In genomic region chr2:190443778-190444481, GRCh38 we compare ENCODE assay signal across 13 cellular contexts. TPM values are rescaled to one million over a fixed set of nuclear protein-coding genes. Genes with fewer than 3 reads are reported as not detected.
DNase-seq lines count a peak whose midpoint lies in the region; ATAC-seq and TF ChIP-seq lines count a peak whose summit lies in the region.
"Had no signal": no experiment of that assay in that cellular context is flagged by ENCODE, and none has a peak within 500 bp of the region (broad histone marks: within the 10 kb centered on the region; RNA-seq: fewer than 3 reads in every experiment).

No MANE protein-coding gene starts in this region.

- H2BK5ac ChIP-seq in mesenchymal stem cell (ENCODE audit: low read depth, low read length, poor library complexity, severe bottlenecking) (no peak overlapping the region), mesendoderm (ENCODE audit: low read length) (no peak overlapping the region)

- TF ChIP-seq CTCF in DND-41 (IDR thresholded peaks at IDR 0.05; ENCODE audit: borderline replicate concordance, extremely low read depth, low read length, poor library complexity, severe bottlenecking), result no peak

- no peaks in the 10 kb centered on the region for H3K27me3 ChIP-seq in DND-41 (ENCODE audit: insufficient read depth, low read length, poor library complexity)
- no peaks in the 10 kb centered on the region for H3K27me3 ChIP-seq in mesenchymal stem cell (ENCODE audit: control insufficient read depth in 1 of 2, insufficient read depth in 1 of 2, low read length in 2 of 2)
- no peaks in the 10 kb centered on the region for H3K27me3 ChIP-seq in mesendoderm (ENCODE audit: insufficient read depth, low read length, poor library complexity)
- H3K27me3 ChIP-seq: cardiac muscle cell, heart left ventricle had no signal

- H3K4me1 ChIP-seq in DND-41 (ENCODE audit: insufficient read depth, low read length) (no peaks in the 10 kb centered on the region), mesenchymal stem cell (ENCODE audit: control insufficient read depth, insufficient read depth, low read depth, low read length) (no peaks in the 10 kb centered on the region), mesendoderm (ENCODE audit: control insufficient read depth, low read depth, low read length) (no peaks in the 10 kb centered on the region)

- DNase-seq in DND-41 (no peak), NCI-H1105 (lab: John Stamatoyannopoulos, UW) (peak; percentile 6), mesenchymal stem cell (no peak), sciatic nerve (ENCODE audit: low spot score) (no peak), mesendoderm (no peak)
- DNase-seq in central memory CD8-positive, alpha-beta T cell (ENCODE audit: low spot score in 2 of 2), result no peak
- DNase-seq in activated CD4-positive, alpha-beta T cell treated with anti-CD3 and anti-CD28 coated beads for 1 hour, result no peak
- DNase-seq: COR-L47; heart left ventricle; MV-4-11; NK-92 treated with Interleukin-12 subunit alpha and Interleukin-12 subunit beta, amount 100 ng/mL, for 24 hours had no signal

- H3K56ac ChIP-seq in mesendoderm (ENCODE audit: low read length), result no peak overlapping the region

- WGBS in mesenchymal stem cell, result 88% methylated on average over 3 of the region's 3 CpGs
- no CpG with 5 or more reads among the region's 3 CpGs for WGBS in mesendoderm (ENCODE audit: extremely low coverage, insufficient coverage, low lambda C conversion rate)

- H3K9ac ChIP-seq in DND-41 (ENCODE audit: low read depth, low read length) (no peak overlapping the region), mesenchymal stem cell (ENCODE audit: low read length) (peak overlapping the region; percentile 17), mesendoderm (ENCODE audit: low read length) (no peak overlapping the region)

- no peak overlapping the region for H2BK12ac ChIP-seq in mesenchymal stem cell (ENCODE audit: low read length in 2 of 2)

- H3K18ac ChIP-seq in mesenchymal stem cell (ENCODE audit: low read depth in 1 of 2, low read length in 2 of 2) (no peak overlapping the region), mesendoderm (ENCODE audit: low read length) (no peak overlapping the region)

- H3K79me1 ChIP-seq in mesenchymal stem cell (replicated peaks; ENCODE audit: low read length, poor library complexity, severe bottlenecking) (peaks cover 9% of the 10 kb centered on the region), mesendoderm (ENCODE audit: low read length) (no peaks in the 10 kb centered on the region)

- H3K36me3 Mint-ChIP-seq in central memory CD8-positive, alpha-beta T cell (ENCODE audit: insufficient read depth), result peaks cover 18% of the 10 kb centered on the region

- intact Hi-C loops in sciatic nerve (cut with DNase I), result no loop called here

- H3K14ac ChIP-seq in mesenchymal stem cell (ENCODE audit: low read length in 2 of 2), result no peak overlapping the region

- H2BK120ac ChIP-seq in mesenchymal stem cell (ENCODE audit: low read depth, low read length), result no peak overlapping the region
- no peak overlapping the region for H2BK120ac ChIP-seq in mesendoderm (ENCODE audit: low read depth, low read length)

- no peak overlapping the region for H4K8ac ChIP-seq in mesenchymal stem cell (ENCODE audit: low read length)
- no peak overlapping the region for H4K8ac ChIP-seq in mesendoderm (ENCODE audit: low read depth, low read length)

- no peak overlapping the region for H3K4me3 Mint-ChIP-seq in central memory CD8-positive, alpha-beta T cell

- H3K4me1 Mint-ChIP-seq in central memory CD8-positive, alpha-beta T cell, result peaks cover 79% of the 10 kb centered on the region

- no peak overlapping the region for H4K91ac ChIP-seq in mesenchymal stem cell (ENCODE audit: low read length)

- H2AK5ac ChIP-seq in mesenchymal stem cell (ENCODE audit: low read length, severe bottlenecking), result no peak overlapping the region
- H2AK5ac ChIP-seq in mesendoderm (ENCODE audit: low read length), result no peak overlapping the region

- H3K27me3 Mint-ChIP-seq in central memory CD8-positive, alpha-beta T cell, result no peaks in the 10 kb centered on the region

- no peak overlapping the region for H3K23ac ChIP-seq in mesenchymal stem cell (ENCODE audit: low read length in 2 of 2)
- no peak overlapping the region for H3K23ac ChIP-seq in mesendoderm (ENCODE audit: low read length)

- ATAC-seq in DND-41 (ENCODE audit: insufficient read depth, low read depth), result peak; percentile 31; the same call in 1 of the 3 replicates
- no peak for ATAC-seq in central memory CD8-positive, alpha-beta T cell (replicated peaks; ENCODE audit: extremely low read depth, poor library complexity, severe bottlenecking)
- ATAC-seq in sciatic nerve, result no peak
- no peak for ATAC-seq in GM18873 (IDR thresholded peaks at IDR 0.05; ENCODE audit: low FRiP score, unreplicated experiment)

- H3K4me2 ChIP-seq in DND-41 (ENCODE audit: insufficient read depth, low read length) (no peak overlapping the region), mesenchymal stem cell (ENCODE audit: low read length, poor library complexity, severe bottlenecking) (no peak overlapping the region), mesendoderm (ENCODE audit: low read length) (no peak overlapping the region)

- no peaks in the 10 kb centered on the region for H3K9me3 ChIP-seq in DND-41 (ENCODE audit: insufficient read depth, low read length, severe bottlenecking)
- H3K9me3 ChIP-seq in mesenchymal stem cell (ENCODE audit: control insufficient read depth, low read length), result no peaks in the 10 kb centered on the region
- H3K9me3 ChIP-seq: heart left ventricle had no signal

- H4K20me1 ChIP-seq in DND-41 (ENCODE audit: insufficient read depth, low read length), result peaks cover 14% of the 10 kb centered on the region

- H4K5ac ChIP-seq in mesendoderm (ENCODE audit: low read length), result no peak overlapping the region

- peaks cover 40% of the 10 kb centered on the region for H3K79me2 ChIP-seq in DND-41 (ENCODE audit: insufficient read depth, low read length)
- no peaks in the 10 kb centered on the region for H3K79me2 ChIP-seq in mesendoderm (ENCODE audit: control insufficient read depth, insufficient read depth, low read length)

- H3K27ac ChIP-seq in DND-41 (ENCODE audit: low read length) (no peak overlapping the region), mesenchymal stem cell (ENCODE audit: low read length, poor library complexity, severe bottlenecking) (no peak overlapping the region), mesendoderm (ENCODE audit: low read depth, low read length) (no peak overlapping the region)
- H3K27ac ChIP-seq: cardiac muscle cell had no signal

- H2BK15ac ChIP-seq in mesenchymal stem cell (ENCODE audit: low read depth, poor library complexity, severe bottlenecking), result no peak overlapping the region
- H2BK15ac ChIP-seq in mesendoderm (replicated peaks; ENCODE audit: low read depth), result no peak overlapping the region

- no peak overlapping the region for H3K4me3 ChIP-seq in DND-41 (ENCODE audit: low read depth in 1 of 2, low read length in 2 of 2)
- no peak overlapping the region for H3K4me3 ChIP-seq in mesenchymal stem cell (ENCODE audit: insufficient read depth in 1 of 2, low read depth in 1 of 2, low read length in 2 of 2)
- H3K4me3 ChIP-seq in mesendoderm (ENCODE audit: low read length), result no peak overlapping the region
- H3K4me3 ChIP-seq: cardiac muscle cell, heart left ventricle had no signal

- no peak overlapping the region for H3K4ac ChIP-seq in mesenchymal stem cell (ENCODE audit: low read depth in 1 of 2, low read length in 2 of 2)
- H3K4ac ChIP-seq in mesendoderm (ENCODE audit: low read depth, low read length), result no peak overlapping the region

- H3K27ac Mint-ChIP-seq in central memory CD8-positive, alpha-beta T cell (ENCODE audit: low read depth), result peak overlapping the region; percentile 45

- H2AFZ ChIP-seq in DND-41 (ENCODE audit: low read depth, low read length) (no peak overlapping the region), mesenchymal stem cell (ENCODE audit: low read depth, low read length) (no peak overlapping the region)

- H3K36me3 ChIP-seq in DND-41 (ENCODE audit: insufficient read depth, low read length), result 0 out of 2 replicates have a peak, but pooled peaks cover 5% of the 10 kb centered on the region
- H3K36me3 ChIP-seq in mesenchymal stem cell (ENCODE audit: control insufficient read depth in 1 of 2, insufficient read depth in 2 of 2, low read depth in 1 of 2, low read length in 2 of 2), result no peaks in the 10 kb centered on the region
- H3K36me3 ChIP-seq in mesendoderm (ENCODE audit: control insufficient read depth, insufficient read depth, low read length), result no peaks in the 10 kb centered on the region
- H3K36me3 ChIP-seq: cardiac muscle cell had no signal

- no peaks in the 10 kb centered on the region for H3K9me3 Mint-ChIP-seq in central memory CD8-positive, alpha-beta T cell

RNA-seq across cellular contexts. Expression of gene MFSD6, which starts 35.8 kb away (rescaled TPM):
- polyA plus RNA-seq in mesenchymal stem cell (2013, experiment 1 of 2), result 2.1 TPM
- 2.3 TPM for polyA plus RNA-seq in mesenchymal stem cell (2013, experiment 2 of 2)
- total RNA-seq in sciatic nerve, result 47.5 TPM
- polyA plus RNA-seq in mesendoderm (2013, experiment 1 of 2), result 2.0 TPM
- 2.0 TPM for polyA plus RNA-seq in mesendoderm (2013, experiment 2 of 2)
